9 cellular contexts compared by ENCODE assay signal in the genomic region with DNA sequence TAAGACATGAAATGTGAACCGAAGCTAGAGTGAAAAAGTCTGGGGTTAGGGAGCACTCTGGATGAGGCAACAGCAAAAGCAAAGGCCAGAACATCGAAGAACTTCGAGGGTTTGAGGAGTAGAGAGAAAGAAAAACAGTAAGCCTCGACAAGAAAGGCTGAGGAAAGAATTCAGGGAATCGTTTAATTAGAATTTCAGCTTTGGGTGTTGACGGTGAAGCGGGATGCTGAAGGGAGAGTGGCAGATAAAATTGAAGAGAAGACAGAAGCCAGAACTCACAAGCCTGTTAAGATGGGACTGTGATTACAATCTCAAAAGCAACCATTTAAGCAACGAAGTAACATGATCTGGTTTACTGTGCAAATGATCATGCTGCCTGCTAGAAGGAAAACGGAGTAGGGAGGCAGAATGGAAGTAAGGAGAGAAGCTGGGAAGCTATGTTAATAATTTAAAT. TPM values are rescaled to one million over a fixed set of nuclear protein-coding genes. Genes with fewer than 3 reads are reported as not detected.
DNase-seq lines count a peak whose midpoint lies in the region; ATAC-seq, FAIRE-seq and TF ChIP-seq lines count a peak whose summit lies in the region.
"Had no signal": no experiment of that assay in that cellular context is flagged by ENCODE, and none has a peak within 500 bp of the region (broad histone marks: within the 10 kb centered on the region; RNA-seq: fewer than 3 reads in every experiment).

No MANE protein-coding gene starts in this region.

- TF ChIP-seq CTCF in mammary epithelial cell (conservative IDR thresholded peaks at IDR 0.05 in 1 of 2, IDR thresholded peaks at IDR 0.05 in 1 of 2; ENCODE audit: extremely low read depth in 1 of 2, insufficient read depth in 1 of 2, low read depth in 1 of 2, low read length in 2 of 2) (no peak), pancreas (IDR thresholded peaks at IDR 0.05) (no peak)

- H3K4me3 ChIP-seq in HUES48 (ENCODE audit: low read depth, low read length) (peak overlapping the region; percentile 89), mammary epithelial cell (replicated peaks in 1 of 3; ENCODE audit: insufficient read depth in 1 of 3, low read depth in 2 of 3, low read length in 3 of 3) (peak overlapping the region; percentile 3 to 79 (median 66)), pancreas (no peak overlapping the region)

- H2AFZ ChIP-seq in mammary epithelial cell (ENCODE audit: low read depth, low read length), result peak overlapping the region; percentile 84

- in situ Hi-C loops in mammary epithelial cell (cut with MboI; ENCODE audit: low sequenced_read_pairs in 2 of 2), result no loop called here

- WGBS in mammary epithelial cell (ENCODE audit: low coverage, missing lambda C conversion rate), result 40% methylated on average over 9 of the region's 9 CpGs
- WGBS in pancreas, 2 donors, result 43 to 59% methylated on average over 9 of the region's 9 CpGs

- peak overlapping the region; percentile 95 for H3K4me2 ChIP-seq in mammary epithelial cell (ENCODE audit: insufficient read depth, low read depth, low read length)

- H3K27ac ChIP-seq in HUES48 (ENCODE audit: low read depth, low read length) (peak overlapping the region; percentile 65), mammary epithelial cell (ENCODE audit: insufficient read depth, low read depth, low read length) (peak overlapping the region; percentile 92), pancreas (peak overlapping the region in 1 of 4 donors; percentile 13)

- intact Hi-C loops in mammary epithelial cell (cut with micrococcal nuclease) (no loop called here), pancreas (cut with DNase I) (no loop called here)

- peaks cover 16% of the 10 kb centered on the region for H3K79me2 ChIP-seq in mammary epithelial cell (ENCODE audit: insufficient read depth, low read length)

- H3K4me1 ChIP-seq in HUES48 (ENCODE audit: control insufficient read depth, insufficient read depth, low read length) (peaks cover 50% of the 10 kb centered on the region), mammary epithelial cell (ENCODE audit: insufficient read depth, low read length) (peaks cover 19% of the 10 kb centered on the region), pancreas (peaks cover 0 to 8% (median 0%) of the 10 kb centered on the region in 3 donors)

- ATAC-seq in HG03571 (IDR thresholded peaks at IDR 0.05; ENCODE audit: unreplicated experiment) (no peak), pancreas (no peak)

- BruUV-seq in mammary epithelial cell (replicated peaks; lab: Mats Ljungman, UMichigan), result no TSS peak

- peak; percentile 29 for DNase-seq in AG20443 (ENCODE audit: low spot score)
- DNase-seq in mammary epithelial cell, result peak; percentile 39
- DNase-seq in midbrain (lab: John Stamatoyannopoulos, UW), result peak; percentile 3
- no peak for DNase-seq in NCI-H146 treated with DMSO at 0.1 percent for 48 hours (lab: John Stamatoyannopoulos, UW; ENCODE audit: unreplicated experiment)
- no peak for DNase-seq in pancreas
- no peak for DNase-seq in cerebellar nuclear complex (lab: John Stamatoyannopoulos, UW)

- no peak for FAIRE-seq in pancreas (lab: Jason Lieb, UNC)
- FAIRE-seq: bronchial epithelial cell had no signal

- no peaks in the 10 kb centered on the region for H4K20me1 ChIP-seq in mammary epithelial cell (ENCODE audit: insufficient read depth, low read length)

- CTCF ChIA-PET in mammary epithelial cell (lab: Charles Lee; ENCODE audit: low non-redundant PET), result no interaction called here

- H3K27me3 ChIP-seq in HUES48 (ENCODE audit: control insufficient read depth, insufficient read depth, low read length) (no peaks in the 10 kb centered on the region), mammary epithelial cell (ENCODE audit: insufficient read depth, low read length) (no peaks in the 10 kb centered on the region), pancreas (no peaks in the 10 kb centered on the region)

- dilution Hi-C loops in mammary epithelial cell (cut with HindIII; ENCODE audit: low sequenced_read_pairs), result no loop called here

- H3K9me3 ChIP-seq in HUES48 (ENCODE audit: control insufficient read depth, insufficient read depth, low read length) (no peaks in the 10 kb centered on the region), mammary epithelial cell (replicated peaks; ENCODE audit: insufficient read depth, low read length) (no peaks in the 10 kb centered on the region), pancreas (no peaks in the 10 kb centered on the region)

- no peaks in the 10 kb centered on the region for H3K36me3 ChIP-seq in HUES48 (ENCODE audit: control insufficient read depth, insufficient read depth, low read length)
- H3K36me3 ChIP-seq in mammary epithelial cell (ENCODE audit: insufficient read depth, low read length), result no peaks in the 10 kb centered on the region
- no peaks in the 10 kb centered on the region for H3K36me3 ChIP-seq in pancreas

- H3K9ac ChIP-seq in HUES48 (ENCODE audit: low read depth, low read length), result peak overlapping the region; percentile 49
- H3K9ac ChIP-seq in mammary epithelial cell (ENCODE audit: insufficient read depth, low read length), result peak overlapping the region; percentile 92

RNA-seq across cellular contexts. Expression of gene TRDMT1, which starts 2.1 kb away (rescaled TPM):
- 1 to 10 TPM; 3.5 to 6.2 TPM for total RNA-seq in mammary epithelial cell
- polyA plus RNA-seq in mammary epithelial cell, result 2.4 TPM
- polyA minus RNA-seq in mammary epithelial cell, result 0.26 TPM
- 1 to 10 TPM; 2.5 to 3.9 (median 3.2) TPM for total RNA-seq in pancreas
- 1 to 10 TPM; 1.4 to 2.0 TPM for polyA plus RNA-seq in pancreas

RNA-seq across cellular contexts. Expression of gene VIM, which starts 28.7 kb away (rescaled TPM):
- 1,000 to 10,000 TPM; 1,327 to 1,978 TPM for total RNA-seq in mammary epithelial cell
- polyA plus RNA-seq in mammary epithelial cell, result 1,682 TPM
- polyA minus RNA-seq in mammary epithelial cell, result 2,334 TPM
- 100 to 1,000 TPM; 133 to 546 (median 215) TPM for total RNA-seq in pancreas
- 100 to 1,000 TPM; 159 to 168 TPM for polyA plus RNA-seq in pancreas

Comparison
In these comparisons a context has a peak if more than half of its experiments do, and no peak if none do; other contexts are left out.
1. DNase-seq: peak in AG20443 (single experiment), mammary epithelial cell (single experiment) and midbrain (single experiment); none in NCI-H146 treated with DMSO at 0.1 percent for 48 hours (single experiment), pancreas (0 of 6) and cerebellar nuclear complex (0 of 2).
2. H3K4me3 ChIP-seq: peak in HUES48 (single experiment) and mammary epithelial cell (3 of 3); none in pancreas (0 of 4).